ENCODE assay signal across 8 cellular contexts in genomic region chr14:98223709-98224108, GRCh38.
DNase-seq lines count a peak whose midpoint lies in the region; ATAC-seq lines count a peak whose summit lies in the region.
"Not testable (repeated sequence)": the region's sequence is repeated elsewhere in the genome, so short reads cannot be mapped to it uniquely, and the experiment has no call there.

No MANE protein-coding gene starts in this region.

- peak overlapping the region; percentile 65 to 96 (median 92) for H3K27ac Mint-ChIP-seq in CD8-positive, alpha-beta memory T cell
- H3K27ac Mint-ChIP-seq in central memory CD8-positive, alpha-beta T cell (ENCODE audit: low read depth) = peak overlapping the region; percentile 87
- H3K27ac Mint-ChIP-seq in natural killer cell treated with Interleukin-12 subunit alpha and Interleukin-12 subunit beta and Interleukin-15 and Interleukin-18, amount 100 ng/mL, for 72 hours = peak overlapping the region; percentile 55 to 69
- H3K27ac Mint-ChIP-seq in stimulated activated naive CD8-positive, alpha-beta T cell treated with anti-CD3 and anti-CD28 coated beads, Interleukin-15, Interleukin-2, amounts not matched to agents 100 ng/mL and 50 ng/mL, for 24 hours = peak overlapping the region; percentile 90

- peak overlapping the region; percentile 13 to 77 (median 61) for H3K4me3 Mint-ChIP-seq in CD8-positive, alpha-beta memory T cell
- peak overlapping the region; percentile 52 for H3K4me3 Mint-ChIP-seq in central memory CD8-positive, alpha-beta T cell
- not testable (repeated sequence) for H3K4me3 Mint-ChIP-seq in natural killer cell treated with Interleukin-12 subunit alpha and Interleukin-12 subunit beta and Interleukin-15 and Interleukin-18, amount 100 ng/mL, for 72 hours
- H3K4me3 Mint-ChIP-seq in stimulated activated naive CD8-positive, alpha-beta T cell treated with anti-CD3 and anti-CD28 coated beads, Interleukin-15, Interleukin-2, amounts not matched to agents 100 ng/mL and 50 ng/mL, for 24 hours = peak overlapping the region; percentile 56

- not testable (repeated sequence) for H3K36me3 ChIP-seq in CD8-positive, alpha-beta memory T cell (ENCODE audit: insufficient read depth, low read length)

- H3K27me3 Mint-ChIP-seq in CD8-positive, alpha-beta memory T cell; central memory CD8-positive, alpha-beta T cell; natural killer cell treated with Interleukin-12 subunit alpha and Interleukin-12 subunit beta and Interleukin-15 and Interleukin-18, amount 100 ng/mL, for 72 hours; stimulated activated naive CD8-positive, alpha-beta T cell treated with anti-CD3 and anti-CD28 coated beads, Interleukin-15, Interleukin-2, amounts not matched to agents 100 ng/mL and 50 ng/mL, for 24 hours: not testable (repeated sequence)

- peak; percentile 92 for ATAC-seq in central memory CD8-positive, alpha-beta T cell (replicated peaks; ENCODE audit: extremely low read depth, poor library complexity, severe bottlenecking)
- not testable (repeated sequence) for ATAC-seq in natural killer cell treated with Interleukin-12 subunit alpha and Interleukin-12 subunit beta and Interleukin-15 and Interleukin-18, amount 100 ng/mL, for 72 hours

- CTCF ChIA-PET in CD8-positive, alpha-beta memory T cell (lab: Charles Lee) = interaction anchor here (1.1 kb wide), 1 partner anchor 1042 kb away, joined by 3 read pairs; no protein-coding TSS in a partner anchor

- peaks cover 64 to 70% (median 68%) of the 10 kb centered on the region in 3 donors for H3K4me1 Mint-ChIP-seq in CD8-positive, alpha-beta memory T cell
- peaks cover 54% of the 10 kb centered on the region for H3K4me1 Mint-ChIP-seq in central memory CD8-positive, alpha-beta T cell
- peaks cover 25 to 31% of the 10 kb centered on the region in 2 donors for H3K4me1 Mint-ChIP-seq in natural killer cell treated with Interleukin-12 subunit alpha and Interleukin-12 subunit beta and Interleukin-15 and Interleukin-18, amount 100 ng/mL, for 72 hours (ENCODE audit: low read depth in 2 of 2)
- H3K4me1 Mint-ChIP-seq in stimulated activated naive CD8-positive, alpha-beta T cell treated with anti-CD3 and anti-CD28 coated beads, Interleukin-15, Interleukin-2, amounts not matched to agents 100 ng/mL and 50 ng/mL, for 24 hours (ENCODE audit: low read depth) = peaks cover 62% of the 10 kb centered on the region

- not testable (repeated sequence) for H3K4me3 ChIP-seq in CD8-positive, alpha-beta memory T cell (ENCODE audit: low read length)

- H3K27me3 ChIP-seq in CD8-positive, alpha-beta memory T cell (ENCODE audit: insufficient read depth, low read length, poor library complexity, severe bottlenecking) = not testable (repeated sequence)

- not testable (repeated sequence) for H3K9me3 ChIP-seq in CD8-positive, alpha-beta memory T cell (ENCODE audit: low read length)

- H3K9me3 Mint-ChIP-seq in CD8-positive, alpha-beta memory T cell; central memory CD8-positive, alpha-beta T cell; natural killer cell treated with Interleukin-12 subunit alpha and Interleukin-12 subunit beta and Interleukin-15 and Interleukin-18, amount 100 ng/mL, for 72 hours; stimulated activated naive CD8-positive, alpha-beta T cell treated with anti-CD3 and anti-CD28 coated beads, Interleukin-15, Interleukin-2, amounts not matched to agents 100 ng/mL and 50 ng/mL, for 24 hours: not testable (repeated sequence)

- peak overlapping the region; percentile 35 for H3K27ac ChIP-seq in CD8-positive, alpha-beta memory T cell (ENCODE audit: low read depth, low read length)

- H3K4me1 ChIP-seq in CD8-positive, alpha-beta memory T cell (ENCODE audit: insufficient read depth, low read length) = peaks cover 94% of the 10 kb centered on the region

- H3K36me3 Mint-ChIP-seq in CD8-positive, alpha-beta memory T cell; central memory CD8-positive, alpha-beta T cell (ENCODE audit: insufficient read depth); natural killer cell treated with Interleukin-12 subunit alpha and Interleukin-12 subunit beta and Interleukin-15 and Interleukin-18, amount 100 ng/mL, for 72 hours; stimulated activated naive CD8-positive, alpha-beta T cell treated with anti-CD3 and anti-CD28 coated beads, Interleukin-15, Interleukin-2, amounts not matched to agents 100 ng/mL and 50 ng/mL, for 24 hours (ENCODE audit: low read depth): not testable (repeated sequence)

- POLR2A ChIA-PET in CD8-positive, alpha-beta memory T cell (lab: Charles Lee) = interaction anchor here (0.7 kb wide), 1 partner anchor 13 kb away, joined by 5 read pairs; no protein-coding TSS in a partner anchor

- peak; percentile 6 to 86 (median 75) for DNase-seq in CD8-positive, alpha-beta memory T cell
- DNase-seq in T-helper 1 cell (peak in 4 of 5 donors; percentile 40 to 87 (median 46)), activated gamma-delta T cell treated with Interleukin-2 at 50 U/mL for 16 hours (peak; percentile 42)
- DNase-seq in activated CD4-positive, alpha-beta T cell treated with anti-CD3 and anti-CD28 coated beads for 48 hours = peak; percentile 32
- DNase-seq in activated CD8-positive, alpha-beta memory T cell treated with anti-CD3 and anti-CD28 coated beads, Interleukin-2, amount 50 U/mL, for 1 hour (ENCODE audit: extremely low read depth) = peak; percentile 25
- peak in 1 of 2 donors; percentile 50 for DNase-seq in central memory CD8-positive, alpha-beta T cell (ENCODE audit: low spot score in 2 of 2)
- not testable (repeated sequence) for DNase-seq in natural killer cell treated with Interleukin-12 subunit alpha and Interleukin-12 subunit beta and Interleukin-15 and Interleukin-18, amount 100 ng/mL, for 72 hours (ENCODE audit: low spot score)
